21 cellular contexts compared by ENCODE assay signal in the genomic region with DNA sequence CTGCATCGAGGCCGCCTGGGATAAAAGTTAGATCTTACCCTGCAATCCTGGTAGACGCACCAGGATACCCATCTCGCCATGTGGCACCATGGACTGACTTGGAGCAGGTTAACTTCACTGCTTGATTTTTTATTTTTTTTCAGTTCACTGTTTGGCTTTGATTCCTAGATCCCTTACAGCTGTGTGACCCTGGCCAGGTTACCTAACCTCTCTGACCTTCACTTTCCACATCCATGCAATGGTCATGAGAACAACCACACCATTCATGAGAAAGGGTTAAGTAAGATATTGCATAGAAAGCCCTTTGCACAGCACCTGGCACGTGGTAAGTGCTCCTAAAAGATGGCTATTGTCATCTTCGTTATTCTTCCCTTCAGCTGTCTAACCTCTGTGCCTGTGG.
DNase-seq lines count a peak whose midpoint lies in the region; ATAC-seq, FAIRE-seq and TF ChIP-seq lines count a peak whose summit lies in the region.
"Had no signal": no experiment of that assay in that cellular context is flagged by ENCODE, and none has a peak within 500 bp of the region (broad histone marks: within the 10 kb centered on the region; RNA-seq: fewer than 3 reads in every experiment).

No MANE protein-coding gene starts in this region.

- no peak overlapping the region for H4K91ac ChIP-seq in H1 (replicated peaks; ENCODE audit: insufficient read length, low read length)

- H2BK20ac ChIP-seq in H1 (ENCODE audit: low read length) = no peak overlapping the region

- H3K27ac ChIP-seq in angular gyrus (ENCODE audit: low read depth, low read length) = peak overlapping the region; percentile 1
- no peak overlapping the region for H3K27ac ChIP-seq in H1 (ENCODE audit: low read depth, low read length)

- H4K5ac ChIP-seq in H1 (ENCODE audit: insufficient read length, low read depth, low read length) = no peak overlapping the region

- H3K79me1 ChIP-seq in H1 (ENCODE audit: low read depth, low read length) = no peaks in the 10 kb centered on the region

- no peak overlapping the region for H3K14ac ChIP-seq in H1 (ENCODE audit: insufficient read length)

- H3K23ac ChIP-seq in H1 (ENCODE audit: insufficient read length) = no peak overlapping the region

- no peak overlapping the region for H3K9ac ChIP-seq in H1 (replicated peaks in 1 of 4; ENCODE audit: extremely low read depth in 1 of 4, low read depth in 3 of 4, low read length in 3 of 4)

- no peaks in the 10 kb centered on the region for H4K20me1 ChIP-seq in H1 (replicated peaks in 1 of 2; ENCODE audit: control insufficient read depth in 1 of 2, insufficient read depth in 2 of 2, low read length in 2 of 2)

- no peak overlapping the region for H4K8ac ChIP-seq in H1 (ENCODE audit: extremely low read depth, insufficient read depth, low read length)

- no peaks in the 10 kb centered on the region for H3K23me2 ChIP-seq in H1 (ENCODE audit: low read depth, low read length)

- no peaks in the 10 kb centered on the region; a peak in 1 of 7 replicates for H3K27me3 ChIP-seq in H1 (replicated peaks in 1 of 4; ENCODE audit: control insufficient read depth in 3 of 4, extremely low read depth in 1 of 4, insufficient read depth in 3 of 4, low read length in 3 of 4)
- H3K27me3 ChIP-seq: BE2C had no signal

- no peak overlapping the region for H2AK5ac ChIP-seq in H1 (ENCODE audit: low read depth, low read length)

- no peak overlapping the region for H2BK15ac ChIP-seq in H1 (ENCODE audit: low read length)

- no peak for TF ChIP-seq EP300 in H1 (IDR thresholded peaks at IDR 0.05; ENCODE audit: borderline replicate concordance in 1 of 2, low read depth in 2 of 2, low read length in 2 of 2)

- 0 out of 2 replicates have a peak overlapping the region, but pooled peaks have one; percentile 52 for H2BK5ac ChIP-seq in H1 (ENCODE audit: low read depth, low read length)

- H3K4me3 ChIP-seq in H1 (ENCODE audit: extremely low read depth in 1 of 4, insufficient read depth in 2 of 4, low read depth in 3 of 4, low read length in 4 of 4) = no peak overlapping the region
- H3K4me3 ChIP-seq: GM12878, HAP-1 had no signal

- TF ChIP-seq CTCF in H1 (IDR thresholded peaks at IDR 0.05; ENCODE audit: control extremely low read depth in 1 of 3, insufficient read depth in 1 of 3, low read depth in 1 of 3, low read length in 3 of 3) = no peak

- H2BK12ac ChIP-seq in H1 (ENCODE audit: low read depth, low read length) = no peak overlapping the region

- H3K36me3 ChIP-seq in H1 (ENCODE audit: control insufficient read depth in 2 of 4, insufficient read depth in 4 of 4, low read length in 3 of 4) = no peaks in the 10 kb centered on the region
- H3K36me3 ChIP-seq: BE2C, HAP-1 had no signal

- 95% methylated on average over 6 of the region's 6 CpGs; no CpG with 5 or more reads in 1 of the 2 experiments for WGBS in H1 (ENCODE audit: extremely low coverage in 1 of 2, insufficient coverage in 1 of 2, insufficient read length in 1 of 2, insufficient replicate concordance in 2 of 2, low coverage in 1 of 2, low lambda C conversion rate in 2 of 2, missing lambda C conversion rate in 1 of 2), 2 experiments

- H3K18ac ChIP-seq in H1 (ENCODE audit: extremely low read depth, low read length) = no peak overlapping the region

- H3K79me2 ChIP-seq in H1 (ENCODE audit: control insufficient read depth in 1 of 2, insufficient read depth in 2 of 2, low read length in 2 of 2) = no peaks in the 10 kb centered on the region; a peak in 1 of 4 replicates

- no peak overlapping the region for H3K4ac ChIP-seq in H1 (replicated peaks; ENCODE audit: insufficient read length, low read depth, low read length)

- H3K4me1 ChIP-seq in H1 (replicated peaks in 1 of 4; ENCODE audit: control insufficient read depth in 3 of 4, insufficient read depth in 4 of 4, low read length in 3 of 4) = peaks cover 0 to 6% (median 4%) of the 10 kb centered on the region in 4 experiments; a peak in 2 of 7 replicates
- H3K4me1 ChIP-seq: HAP-1 had no signal

- ATAC-seq in HG02678 (IDR thresholded peaks at IDR 0.05; ENCODE audit: unreplicated experiment) = no peak
- ATAC-seq: GM12878 had no signal

- CTCF ChIA-PET in H1 (lab: Charles Lee; ENCODE audit: partially characterized antibody) = interaction anchor here (0.6 to 1.5 kb wide), 7 partner anchors 14 to 230 kb away, joined by 3 to 5 read pairs (median 3); no protein-coding TSS in a partner anchor

- no peak overlapping the region for H3K4me2 ChIP-seq in H1 (ENCODE audit: insufficient read depth in 1 of 2, low read depth in 2 of 2, low read length in 2 of 2)

- no peak for TF ChIP-seq RAD21 in H1 (IDR thresholded peaks at IDR 0.05 in 1 of 2, conservative IDR thresholded peaks at IDR 0.05 in 1 of 2; ENCODE audit: low read depth in 2 of 2, low read length in 2 of 2)

- TF ChIP-seq POLR2A in H1 (IDR thresholded peaks at IDR 0.05; ENCODE audit: control extremely low read depth in 1 of 2, low read depth in 2 of 2, low read length in 2 of 2) = no peak

- no peak overlapping the region for H3K56ac ChIP-seq in H1 (replicated peaks; ENCODE audit: insufficient read length, low read depth, low read length)

- H2AFZ ChIP-seq in H1 (ENCODE audit: low read length) = no peak overlapping the region

- intact Hi-C loops in head of caudate nucleus (cut with DNase I) = no loop called here

- FAIRE-seq in HTR-8/SVneo (lab: Jason Lieb, UNC) (peak; percentile 59), H1 (lab: Jason Lieb, UNC) (no peak)
- FAIRE-seq: A204.1, GM12878 had no signal

- DNase-seq in HTR-8/SVneo (ENCODE audit: insufficient read length, low spot score) = no peak
- no peak for DNase-seq in H1 (ENCODE audit: low read depth in 1 of 2, low spot score in 2 of 2)
- DNase-seq in activated CD4-positive, alpha-beta T cell treated with anti-CD3 and anti-CD28 coated beads for 4 hours = no peak
- DNase-seq in head of caudate nucleus = no peak
- DNase-seq in central memory CD4-positive, alpha-beta T cell = no peak
- DNase-seq: ACHN; BE2C; CD4-positive, CD25-positive, alpha-beta regulatory T cell; CD8-positive, alpha-beta memory T cell; COR-L47; DMS 273 treated with DMSO at 0.1 percent for 48 hours; DND-41; EL; GOT3; HFFc6; KG1 had no signal

- POLR2A ChIA-PET in H1 (lab: Charles Lee; ENCODE audit: partially characterized antibody) = no interaction called here

- H3K9me3 ChIP-seq in H1 (ENCODE audit: insufficient read depth in 2 of 2, low read depth in 1 of 2, low read length in 1 of 2) = no peaks in the 10 kb centered on the region
- H3K9me3 ChIP-seq: BE2C, HAP-1 had no signal

- no peak overlapping the region for H2BK120ac ChIP-seq in H1 (replicated peaks; ENCODE audit: low read depth, low read length)

TF ChIP-seq in H1, 55 proteins besides CTCF, POLR2A, EP300 and RAD21:
- TF ChIP-seq HDAC6 (IDR thresholded peaks at IDR 0.05; ENCODE audit: low read depth, low read length) = no peak
- TF ChIP-seq CBX8 (IDR thresholded peaks at IDR 0.05; ENCODE audit: borderline replicate concordance, low read depth, low read length) = no peak
- TF ChIP-seq RFX5 (IDR thresholded peaks at IDR 0.05; ENCODE audit: borderline replicate concordance, low read depth, low read length) = no peak
- TF ChIP-seq SAP30 (IDR thresholded peaks at IDR 0.05; ENCODE audit: insufficient read depth, insufficient replicate concordance, low read length) = no peak
- no peak for TF ChIP-seq ZNF274 (IDR thresholded peaks at IDR 0.05; ENCODE audit: borderline replicate concordance, extremely low read depth, low read length)
- TF ChIP-seq, protein P1, sequence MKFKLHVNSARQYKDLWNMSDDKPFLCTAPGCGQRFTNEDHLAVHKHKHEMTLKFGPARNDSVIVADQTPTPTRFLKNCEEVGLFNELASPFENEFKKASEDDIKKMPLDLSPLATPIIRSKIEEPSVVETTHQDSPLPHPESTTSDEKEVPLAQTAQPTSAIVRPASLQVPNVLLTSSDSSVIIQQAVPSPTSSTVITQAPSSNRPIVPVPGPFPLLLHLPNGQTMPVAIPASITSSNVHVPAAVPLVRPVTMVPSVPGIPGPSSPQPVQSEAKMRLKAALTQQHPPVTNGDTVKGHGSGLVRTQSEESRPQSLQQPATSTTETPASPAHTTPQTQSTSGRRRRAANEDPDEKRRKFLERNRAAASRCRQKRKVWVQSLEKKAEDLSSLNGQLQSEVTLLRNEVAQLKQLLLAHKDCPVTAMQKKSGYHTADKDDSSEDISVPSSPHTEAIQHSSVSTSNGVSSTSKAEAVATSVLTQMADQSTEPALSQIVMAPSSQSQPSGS (IDR thresholded peaks at IDR 0.05; ENCODE audit: low read length) = no peak
- TF ChIP-seq TAF1 (IDR thresholded peaks at IDR 0.05; ENCODE audit: low read depth, low read length) = no peak
